11 cellular contexts compared by ENCODE assay signal in the genomic region with DNA sequence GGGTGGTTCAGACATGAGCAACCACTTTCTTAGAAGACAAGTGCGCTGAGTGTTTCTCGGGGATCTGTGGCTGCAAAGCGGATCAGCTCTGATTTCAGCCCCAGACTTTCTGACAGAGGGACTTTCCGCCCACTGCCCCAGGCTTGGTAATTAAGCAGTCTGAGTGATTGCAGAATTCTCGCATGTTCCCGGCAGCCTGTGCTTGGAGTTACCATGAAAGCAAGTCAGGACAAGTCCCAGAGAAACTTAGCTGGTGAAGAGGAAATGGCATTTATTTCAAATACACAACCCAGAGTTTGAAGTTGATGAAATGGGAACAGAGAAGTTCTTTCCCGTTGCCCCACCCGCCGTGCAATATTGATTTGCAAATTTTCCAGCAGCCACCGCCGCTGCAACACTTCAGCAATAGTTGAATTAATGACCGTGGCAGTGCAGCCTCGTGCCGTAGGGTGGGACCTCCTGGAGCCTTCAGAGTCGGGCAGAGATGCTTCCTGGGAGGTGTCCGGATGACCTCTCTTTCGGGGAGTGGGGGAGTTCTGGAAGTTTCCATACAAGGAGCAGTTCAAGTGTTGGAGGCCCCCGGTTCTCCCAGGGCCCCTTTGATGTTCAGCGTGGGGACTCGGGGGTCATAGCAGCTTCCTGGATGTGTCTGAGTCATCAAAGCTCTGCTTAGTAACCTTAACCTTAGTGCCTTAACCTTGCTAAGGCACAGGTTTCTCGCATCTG.
DNase-seq lines count a peak whose midpoint lies in the region; ATAC-seq, FAIRE-seq and TF ChIP-seq lines count a peak whose summit lies in the region.
"Had no signal": no experiment of that assay in that cellular context is flagged by ENCODE, and none has a peak within 500 bp of the region (broad histone marks: within the 10 kb centered on the region; RNA-seq: fewer than 3 reads in every experiment).

No MANE protein-coding gene starts in this region.

- POLR2A ChIA-PET in activated CD8-positive, alpha-beta T cell treated with anti-CD3 and anti-CD28 coated beads for 36 hours (lab: Charles Lee) = interaction anchor here (0.5 kb wide), 1 partner anchor 526 kb away, joined by 4 read pairs; no protein-coding TSS in a partner anchor

- H3K27ac ChIP-seq in H9 (ENCODE audit: insufficient read length, low read depth, low read length) (peak overlapping the region; percentile 28), keratinocyte (ENCODE audit: control insufficient read depth, insufficient read depth, low read length) (peak overlapping the region; percentile 84)
- H3K27ac ChIP-seq: colonic mucosa had no signal

- H4K8ac ChIP-seq in H9 (replicated peaks; ENCODE audit: insufficient read length, low read depth, low read length) = no peak overlapping the region

- no peak overlapping the region for H2BK12ac ChIP-seq in H9 (ENCODE audit: insufficient read length, low read depth, low read length)

- no peak overlapping the region for H3K23ac ChIP-seq in H9 (ENCODE audit: insufficient read length, low read depth, low read length)

- no peak overlapping the region for H2BK120ac ChIP-seq in H9 (ENCODE audit: low read depth, low read length, poor library complexity, severe bottlenecking)

- no peaks in the 10 kb centered on the region for H3K23me2 ChIP-seq in H9 (ENCODE audit: insufficient read length, low read depth, low read length, poor library complexity, severe bottlenecking)

- peaks cover 56% of the 10 kb centered on the region for H3K27me3 Mint-ChIP-seq in H9 (ENCODE audit: low read depth)
- H3K27me3 Mint-ChIP-seq in activated CD8-positive, alpha-beta T cell treated with anti-CD3 and anti-CD28 coated beads for 36 hours = peaks cover 9% of the 10 kb centered on the region

- H2BK20ac ChIP-seq in H9 (ENCODE audit: low read depth, low read length, poor library complexity, severe bottlenecking) = no peak overlapping the region

- H3K4ac ChIP-seq in H9 (ENCODE audit: low read depth, low read length) = no peak overlapping the region

- H3K36me3 ChIP-seq in adipocyte (ENCODE audit: control insufficient read depth, insufficient read depth, low read length, severe bottlenecking) (no peaks in the 10 kb centered on the region), keratinocyte (ENCODE audit: control insufficient read depth in 2 of 2, extremely low read depth in 1 of 2, insufficient read depth in 2 of 2, low read length in 2 of 2) (no peaks in the 10 kb centered on the region)
- H3K36me3 ChIP-seq: colonic mucosa had no signal

- H3K79me2 ChIP-seq in H9 (ENCODE audit: insufficient read depth, low read length) (no peaks in the 10 kb centered on the region), keratinocyte (ENCODE audit: control insufficient read depth, insufficient read depth, low read length) (no peaks in the 10 kb centered on the region)

- no peak overlapping the region for H3T11ph ChIP-seq in H9 (ENCODE audit: low read length)

- dilution Hi-C loops in keratinocyte (cut with MboI; ENCODE audit: extremely low pct_ligation_motif_present, low sequenced_read_pairs) = no loop called here

- peak overlapping the region; percentile 50 for H3K4me2 ChIP-seq in H9 (ENCODE audit: insufficient read depth, insufficient read length, low read length)
- peak overlapping the region; percentile 94 for H3K4me2 ChIP-seq in keratinocyte (ENCODE audit: control insufficient read depth, extremely low read depth, insufficient read depth, low read depth, low read length)

- peak overlapping the region; percentile 68 for H3K14ac ChIP-seq in H9 (ENCODE audit: insufficient read depth, low read length)

- H4K20me1 ChIP-seq in H9 (ENCODE audit: control insufficient read depth, insufficient read depth, insufficient read length) (no peaks in the 10 kb centered on the region), keratinocyte (ENCODE audit: control insufficient read depth, extremely low read depth, insufficient read depth, low read length) (no peaks in the 10 kb centered on the region)

- no peak for ATAC-seq in HG02588 (IDR thresholded peaks at IDR 0.05; ENCODE audit: unreplicated experiment)
- no peak for ATAC-seq in activated CD8-positive, alpha-beta T cell treated with anti-CD3 and anti-CD28 coated beads for 36 hours

- H3K4me3 ChIP-seq in adipocyte (ENCODE audit: low read length) = peak overlapping the region; percentile 51
- H3K4me3 ChIP-seq in keratinocyte (ENCODE audit: control insufficient read depth in 2 of 3, extremely low read depth in 1 of 3, insufficient read depth in 2 of 3, low read depth in 1 of 3, low read length in 3 of 3) = peak overlapping the region in 2 of 3 experiments; percentile 53 to 63
- H3K4me3 ChIP-seq: colonic mucosa had no signal

- H3K56ac ChIP-seq in H9 (ENCODE audit: insufficient read length, low read depth, low read length) = no peak overlapping the region

- DNase-seq in ACHN = peak; percentile 10
- peak; percentile 88 for DNase-seq in H9
- DNase-seq in adipocyte (ENCODE audit: low read depth) = peak; percentile 36
- DNase-seq in keratinocyte (ENCODE audit: low read depth, low spot score) = peak; percentile 93
- no peak for DNase-seq in activated effector memory CD4-positive, alpha-beta T cell treated with anti-CD3 and anti-CD28 coated beads, Interleukin-2, amount 50 U/mL, for 16 hours
- no peak for DNase-seq in activated CD8-positive, alpha-beta T cell treated with anti-CD3 and anti-CD28 coated beads for 36 hours
- DNase-seq in GF-D8 (lab: John Stamatoyannopoulos, UW) = no peak
- DNase-seq: CD4-positive, alpha-beta T cell; colonic mucosa; stimulated activated CD4-positive, alpha-beta T cell treated with anti-CD3 and anti-CD28 coated beads, Interleukin-2, amount 100 ng/mL, for 24 hours had no signal

- peak; percentile 93 for FAIRE-seq in keratinocyte (lab: Jason Lieb, UNC)

- H3K9me1 ChIP-seq in keratinocyte (ENCODE audit: control insufficient read depth, extremely low read depth, insufficient read depth, low read length) = no peaks in the 10 kb centered on the region

- H3K4me3 Mint-ChIP-seq in H9 = peak overlapping the region; percentile 44 to 71; a peak in 4 of 5 replicates
- H3K4me3 Mint-ChIP-seq in activated CD8-positive, alpha-beta T cell treated with anti-CD3 and anti-CD28 coated beads for 36 hours = no peak overlapping the region
- H3K4me3 Mint-ChIP-seq: CD4-positive, alpha-beta T cell had no signal

- no peaks in the 10 kb centered on the region for H3K79me1 ChIP-seq in H9 (ENCODE audit: insufficient read depth, low read depth, low read length, poor library complexity, severe bottlenecking)

- no peak for TF ChIP-seq CTCF in H9 (conservative IDR thresholded peaks at IDR 0.05)
- no peak for TF ChIP-seq CTCF in keratinocyte (optimal IDR thresholded peaks at IDR 0.05 in 1 of 3, IDR thresholded peaks at IDR 0.05 in 1 of 3, conservative IDR thresholded peaks at IDR 0.05 in 1 of 3; ENCODE audit: extremely low read depth in 1 of 3, insufficient read depth in 2 of 3, low read length in 3 of 3)
- no peak for TF ChIP-seq CTCF in activated CD8-positive, alpha-beta T cell treated with anti-CD3 and anti-CD28 coated beads for 36 hours (IDR thresholded peaks at IDR 0.05)

- H3K27ac Mint-ChIP-seq in H9 = peak overlapping the region in 2 of 3 experiments; percentile 81 to 95; a peak in 4 of 7 replicates
- no peak overlapping the region for H3K27ac Mint-ChIP-seq in activated CD8-positive, alpha-beta T cell treated with anti-CD3 and anti-CD28 coated beads for 36 hours
- H3K27ac Mint-ChIP-seq: CD4-positive, alpha-beta T cell had no signal

- in situ Hi-C loops in ACHN (cut with HindIII; ENCODE audit: low pct_ligation_motif_present, low pct_unique_long_range_greater_than_20kb, low sequenced_read_pairs) = no loop called here

- no peak overlapping the region for H4K91ac ChIP-seq in H9 (ENCODE audit: insufficient read length, low read depth, low read length)

- CTCF ChIA-PET in activated CD8-positive, alpha-beta T cell treated with anti-CD3 and anti-CD28 coated beads for 36 hours (lab: Charles Lee) = interaction anchor here (0.9 to 1.5 kb wide), 2 partner anchors 9 to 10 kb away, joined by 3 read pairs; no protein-coding TSS in a partner anchor

- WGBS in H9 (ENCODE audit: extremely low coverage, insufficient read length, low lambda C conversion rate) = no CpG with 5 or more reads among the region's 21 CpGs

- intact Hi-C loops in activated CD8-positive, alpha-beta T cell treated with anti-CD3 and anti-CD28 coated beads for 36 hours (cut with micrococcal nuclease) = no loop called here

- H3K4me1 Mint-ChIP-seq in H9 = peaks cover 49 to 52% of the 10 kb centered on the region in 2 experiments
- no peaks in the 10 kb centered on the region for H3K4me1 Mint-ChIP-seq in activated CD8-positive, alpha-beta T cell treated with anti-CD3 and anti-CD28 coated beads for 36 hours (ENCODE audit: low read depth)

- H3K18ac ChIP-seq in H9 (ENCODE audit: insufficient read length, low read depth, low read length) = peak overlapping the region; percentile 89

- no peak overlapping the region for H2BK5ac ChIP-seq in H9 (ENCODE audit: insufficient read length, low read length)

- no peak overlapping the region for H4K5ac ChIP-seq in H9 (ENCODE audit: insufficient read length, low read depth, low read length)

- H2AFZ ChIP-seq in H9 (ENCODE audit: low read length) (no peak overlapping the region), keratinocyte (ENCODE audit: control insufficient read depth, low read length) (peak overlapping the region; percentile 82)

- H3K36me3 Mint-ChIP-seq in H9 (ENCODE audit: insufficient read depth in 1 of 3, low read depth in 3 of 3) = no peaks in the 10 kb centered on the region
- no peaks in the 10 kb centered on the region for H3K36me3 Mint-ChIP-seq in activated CD8-positive, alpha-beta T cell treated with anti-CD3 and anti-CD28 coated beads for 36 hours (ENCODE audit: low read depth)

- no peak overlapping the region for H3K9ac ChIP-seq in H9 (ENCODE audit: extremely low read depth, insufficient read length, low read length)
- peak overlapping the region; percentile 17 for H3K9ac ChIP-seq in adipocyte (ENCODE audit: low read length)
- H3K9ac ChIP-seq in keratinocyte (ENCODE audit: control insufficient read depth, extremely low read depth, insufficient read depth, low read length) = peak overlapping the region; percentile 57

- H3K27me3 ChIP-seq in H9 (ENCODE audit: insufficient read depth, low read length) (peaks cover 6% of the 10 kb centered on the region; the same call in 1 of the 2 replicates), adipocyte (replicated peaks; ENCODE audit: control insufficient read depth, insufficient read depth, low read length) (no peaks in the 10 kb centered on the region), keratinocyte (ENCODE audit: control insufficient read depth, extremely low read depth, insufficient read depth, low read length) (no peaks in the 10 kb centered on the region)
- H3K27me3 ChIP-seq: colonic mucosa had no signal

- no peak overlapping the region for H2AK5ac ChIP-seq in H9 (ENCODE audit: insufficient read length, low read length)

- H3K4me1 ChIP-seq in H9 (ENCODE audit: insufficient read depth, low read length) (peaks cover 9% of the 10 kb centered on the region; the same call in 1 of the 2 replicates), adipocyte (ENCODE audit: control insufficient read depth, insufficient read depth, low read length) (peaks cover 18% of the 10 kb centered on the region), keratinocyte (ENCODE audit: control insufficient read depth, extremely low read depth, insufficient read depth, low read length) (peaks cover 26% of the 10 kb centered on the region)
- H3K4me1 ChIP-seq: colonic mucosa had no signal

- no peaks in the 10 kb centered on the region; a peak in 1 of 5 replicates for H3K9me3 Mint-ChIP-seq in H9
- H3K9me3 Mint-ChIP-seq in activated CD8-positive, alpha-beta T cell treated with anti-CD3 and anti-CD28 coated beads for 36 hours = no peaks in the 10 kb centered on the region
- H3K9me3 Mint-ChIP-seq: CD4-positive, alpha-beta T cell had no signal

- H3K9me3 ChIP-seq in H9 (ENCODE audit: control insufficient read depth, low read depth, low read length) = no peaks in the 10 kb centered on the region
- no peaks in the 10 kb centered on the region for H3K9me3 ChIP-seq in adipocyte (ENCODE audit: control insufficient read depth, low read length)
- H3K9me3 ChIP-seq in keratinocyte (ENCODE audit: control insufficient read depth, low read depth, low read length) = no peaks in the 10 kb centered on the region
- H3K9me3 ChIP-seq: colonic mucosa had no signal

- H2BK15ac ChIP-seq in H9 (ENCODE audit: low read depth, low read length) = no peak overlapping the region

Comparison
In these comparisons a context has a peak if more than half of its experiments do, and no peak if none do; other contexts are left out.
1. DNase-seq: peak in ACHN (single experiment), H9 (single experiment), adipocyte (single experiment) and keratinocyte (single experiment); none in activated effector memory CD4-positive, alpha-beta T cell treated with anti-CD3 and anti-CD28 coated beads, Interleukin-2, amount 50 U/mL, for 16 hours (single experiment), activated CD8-positive, alpha-beta T cell treated with anti-CD3 and anti-CD28 coated beads for 36 hours (single experiment) and GF-D8 (single experiment).